24 cellular contexts compared by ENCODE assay signal in genomic region chr19:15397782-15398181, GRCh38.
"Had no signal": no experiment of that assay in that cellular context is flagged by ENCODE, and none has a peak within 500 bp of the region (broad histone marks: within the 10 kb centered on the region; RNA-seq: fewer than 3 reads in every experiment).

No MANE protein-coding gene starts in this region.

- H3K27ac ChIP-seq: right lobe of liver, suprapubic skin, tibial artery, upper lobe of right lung had no signal

- H3K27ac Mint-ChIP-seq: activated CD4-positive, alpha-beta memory T cell treated with anti-CD3 and anti-CD28 coated beads, Interleukin-2, amount 10 ng/mL, durations not matched to agents 7 days and 5 days; activated CD4-positive, alpha-beta T cell treated with anti-CD3 and anti-CD28 coated beads, Interleukin-2, amount 10 ng/mL, durations not matched to agents 7 days and 5 days; activated naive CD4-positive, alpha-beta T cell treated with anti-CD3 and anti-CD28 coated beads, Interleukin-2, amount 50 U/mL, for 24 hours; dendritic cell treated with granulocyte-macrophage colony-stimulating factor and Interleukin-4, amounts not matched to agents 40 ng/mL and 50 ng/mL, for 4 days had no signal

- H3K4me1 Mint-ChIP-seq: WTC11 had no signal

- H3K9me3 Mint-ChIP-seq: activated CD4-positive, alpha-beta memory T cell treated with anti-CD3 and anti-CD28 coated beads, Interleukin-2, amount 10 ng/mL, durations not matched to agents 7 days and 5 days; activated CD4-positive, alpha-beta T cell treated with anti-CD3 and anti-CD28 coated beads, Interleukin-2, amount 10 ng/mL, durations not matched to agents 7 days and 5 days; activated naive CD4-positive, alpha-beta T cell treated with anti-CD3 and anti-CD28 coated beads, Interleukin-2, amount 50 U/mL, for 24 hours; activated T-cell treated with anti-CD3 and anti-CD28 coated beads, Interleukin-2, amount 50 U/mL, for 24 hours; activated T-helper 17 cell treated with anti-CD3 and anti-CD28 coated beads, Interleukin-2, amount 50 U/mL, for 72 hours; central memory CD8-positive, alpha-beta T cell; dendritic cell treated with granulocyte-macrophage colony-stimulating factor and Interleukin-4, amounts not matched to agents 40 ng/mL and 50 ng/mL, for 4 days; naive thymus-derived CD8-positive, alpha-beta T cell; WTC11 had no signal

- H3K4me1 ChIP-seq: right lobe of liver, upper lobe of right lung had no signal

- ATAC-seq: activated T-helper 17 cell treated with anti-CD3 and anti-CD28 coated beads, Interleukin-2, amount 50 U/mL, for 72 hours; left colon; naive thymus-derived CD8-positive, alpha-beta T cell; upper lobe of right lung; WTC11 had no signal

- H3K4me3 Mint-ChIP-seq: activated CD4-positive, alpha-beta memory T cell treated with anti-CD3 and anti-CD28 coated beads, Interleukin-2, amount 10 ng/mL, durations not matched to agents 7 days and 5 days; activated CD4-positive, alpha-beta T cell treated with anti-CD3 and anti-CD28 coated beads, Interleukin-2, amount 10 ng/mL, durations not matched to agents 7 days and 5 days; activated naive CD4-positive, alpha-beta T cell treated with anti-CD3 and anti-CD28 coated beads, Interleukin-2, amount 50 U/mL, for 24 hours; activated T-cell treated with anti-CD3 and anti-CD28 coated beads, Interleukin-2, amount 50 U/mL, for 24 hours; activated T-helper 17 cell treated with anti-CD3 and anti-CD28 coated beads, Interleukin-2, amount 50 U/mL, for 72 hours; central memory CD8-positive, alpha-beta T cell; dendritic cell treated with granulocyte-macrophage colony-stimulating factor and Interleukin-4, amounts not matched to agents 40 ng/mL and 50 ng/mL, for 4 days; naive thymus-derived CD8-positive, alpha-beta T cell; WTC11 had no signal

- H3K4me3 ChIP-seq: right lobe of liver, suprapubic skin, tibial artery, upper lobe of right lung had no signal

- H3K9me3 ChIP-seq: right lobe of liver, suprapubic skin, tibial artery, upper lobe of right lung had no signal

- H3K27me3 ChIP-seq: right lobe of liver, suprapubic skin, tibial artery, upper lobe of right lung had no signal

- H3K27me3 Mint-ChIP-seq: activated CD4-positive, alpha-beta memory T cell treated with anti-CD3 and anti-CD28 coated beads, Interleukin-2, amount 10 ng/mL, durations not matched to agents 7 days and 5 days; activated CD4-positive, alpha-beta T cell treated with anti-CD3 and anti-CD28 coated beads, Interleukin-2, amount 10 ng/mL, durations not matched to agents 7 days and 5 days; activated naive CD4-positive, alpha-beta T cell treated with anti-CD3 and anti-CD28 coated beads, Interleukin-2, amount 50 U/mL, for 24 hours; activated T-cell treated with anti-CD3 and anti-CD28 coated beads, Interleukin-2, amount 50 U/mL, for 24 hours; activated T-helper 17 cell treated with anti-CD3 and anti-CD28 coated beads, Interleukin-2, amount 50 U/mL, for 72 hours; central memory CD8-positive, alpha-beta T cell; dendritic cell treated with granulocyte-macrophage colony-stimulating factor and Interleukin-4, amounts not matched to agents 40 ng/mL and 50 ng/mL, for 4 days; naive thymus-derived CD8-positive, alpha-beta T cell had no signal

- DNase-seq: activated CD4-positive, alpha-beta memory T cell treated with anti-CD3 and anti-CD28 coated beads, Interleukin-2, amount 10 ng/mL, durations not matched to agents 7 days and 5 days; activated CD4-positive, alpha-beta T cell treated with anti-CD3 and anti-CD28 coated beads for 1 hour; activated CD4-positive, alpha-beta T cell treated with anti-CD3 and anti-CD28 coated beads, Interleukin-2, amount 10 ng/mL, durations not matched to agents 7 days and 5 days; activated CD8-positive, alpha-beta memory T cell treated with anti-CD3 and anti-CD28 coated beads, Interleukin-2, amount 50 U/mL, for 48 hours; activated gamma-delta T cell treated with Interleukin-2 at 50 U/mL for 16 hours; activated T-cell treated with anti-CD3 and anti-CD28 coated beads, Interleukin-2, amount 50 U/mL, for 24 hours; anterior cingulate cortex; kidney; left colon; mammary epithelial cell; naive thymus-derived CD8-positive, alpha-beta T cell; small intestine; stimulated activated CD4-positive, alpha-beta T cell treated with anti-CD3 and anti-CD28 coated beads, Interleukin-4, amount 100 ng/mL, for 24 hours; stimulated activated naive CD4-positive, alpha-beta T cell; T-helper 2 cell; upper lobe of right lung had no signal
